In genomic region chr22:39520874-39521857, GRCh38 we compare ENCODE assay signal across 8 cellular contexts. TPM values are rescaled to one million over a fixed set of nuclear protein-coding genes. Genes with fewer than 3 reads are reported as not detected.
DNase-seq lines count a peak whose midpoint lies in the region; TF ChIP-seq lines count a peak whose summit lies in the region.

No MANE protein-coding gene starts in this region.

- no peaks in the 10 kb centered on the region for H3K27me3 Mint-ChIP-seq in dendritic cell treated with granulocyte-macrophage colony-stimulating factor and Interleukin-4, amounts not matched to agents 40 ng/mL and 50 ng/mL, for 4 days

- H3K9me3 Mint-ChIP-seq in dendritic cell treated with granulocyte-macrophage colony-stimulating factor and Interleukin-4, amounts not matched to agents 40 ng/mL and 50 ng/mL, for 4 days = no peaks in the 10 kb centered on the region

- peak; percentile 64 for DNase-seq in H4 (ENCODE audit: low spot score)
- peak; percentile 29 for DNase-seq in NCI-H1092 treated with DMSO at 0.1 percent for 48 hours (lab: John Stamatoyannopoulos, UW)
- peak; percentile 61 for DNase-seq in activated CD4-positive, alpha-beta T cell treated with anti-CD3 and anti-CD28 coated beads, Interleukin-2, amount 50 U/mL, for 1 hour
- DNase-seq in stimulated activated CD4-positive, alpha-beta T cell treated with anti-CD3 and anti-CD28 coated beads, TNF-alpha, amount 100 ng/mL, for 24 hours (ENCODE audit: low read depth in 3 of 3) = peak; percentile 52 to 77 (median 57)
- no peak for DNase-seq in NK-92 (lab: John Stamatoyannopoulos, UW; ENCODE audit: unreplicated experiment)

- H3K27me3 ChIP-seq in liver (ENCODE audit: control insufficient read depth in 4 of 4, insufficient read depth in 4 of 4, low read length in 3 of 4) = no peaks in the 10 kb centered on the region

- H3K4me1 Mint-ChIP-seq in dendritic cell treated with granulocyte-macrophage colony-stimulating factor and Interleukin-4, amounts not matched to agents 40 ng/mL and 50 ng/mL, for 4 days (ENCODE audit: low read depth) = peaks cover 70% of the 10 kb centered on the region

- intact Hi-C loops in dendritic cell treated with granulocyte-macrophage colony-stimulating factor and Interleukin-4, amounts not matched to agents 40 ng/mL and 50 ng/mL, for 4 days (cut with micrococcal nuclease) = loop anchor here (1.0 to 10.0 kb wide), 3 partner anchors 19 to 346 kb away; partner anchors contain the start of genes MIEF1 and RPL3

- WGBS in liver = 1% methylated on average over 55 of the region's 55 CpGs

- H3K4me1 ChIP-seq in ES-I3 (ENCODE audit: insufficient read depth, low read length) (peaks cover 6% of the 10 kb centered on the region), liver (ENCODE audit: control insufficient read depth in 4 of 4, insufficient read depth in 4 of 4, low read length in 3 of 4) (peaks cover 3 to 50% (median 35%) of the 10 kb centered on the region in 4 donors)

- peak overlapping the region; percentile 79 to 98 for H3K27ac ChIP-seq in liver (ENCODE audit: low read depth in 1 of 2, low read length in 2 of 2)

- H3K4me3 Mint-ChIP-seq in dendritic cell treated with granulocyte-macrophage colony-stimulating factor and Interleukin-4, amounts not matched to agents 40 ng/mL and 50 ng/mL, for 4 days = peak overlapping the region; percentile 94

- peaks cover 86% of the 10 kb centered on the region for H3K36me3 Mint-ChIP-seq in dendritic cell treated with granulocyte-macrophage colony-stimulating factor and Interleukin-4, amounts not matched to agents 40 ng/mL and 50 ng/mL, for 4 days (ENCODE audit: low read depth)

- TF ChIP-seq CTCF in liver (IDR thresholded peaks at IDR 0.05; ENCODE audit: low read depth, low read length, missing input control) = no peak

- H3K36me3 ChIP-seq in ES-I3 (ENCODE audit: insufficient read depth, low read length) (peaks cover 31% of the 10 kb centered on the region), liver (ENCODE audit: control insufficient read depth in 4 of 4, insufficient read depth in 3 of 4, low read depth in 1 of 4, low read length in 3 of 4) (peaks cover 4 to 26% (median 25%) of the 10 kb centered on the region in 4 donors)

- peak overlapping the region; percentile 100 for H3K27ac Mint-ChIP-seq in dendritic cell treated with granulocyte-macrophage colony-stimulating factor and Interleukin-4, amounts not matched to agents 40 ng/mL and 50 ng/mL, for 4 days

- peak overlapping the region; percentile 85 to 92 (median 87) for H3K4me3 ChIP-seq in liver (ENCODE audit: low read depth in 1 of 3, low read length in 3 of 3)

- H3K9ac ChIP-seq in ES-I3 (ENCODE audit: low read depth, low read length) = peak overlapping the region; percentile 99
- peak overlapping the region; percentile 64 to 92 for H3K9ac ChIP-seq in liver (ENCODE audit: low read depth in 1 of 2, low read length in 2 of 2)

- TF ChIP-seq RAD21 in liver (IDR thresholded peaks at IDR 0.05) = no peak

- H3K9me3 ChIP-seq in ES-I3 (ENCODE audit: control insufficient read depth, insufficient read depth, low read length) (no peaks in the 10 kb centered on the region), liver (ENCODE audit: control insufficient read depth in 4 of 4, low read length in 3 of 4) (no peaks in the 10 kb centered on the region)

TF ChIP-seq in liver, 16 proteins besides CTCF, POLR2A, EP300 and RAD21:
- TF ChIP-seq YY1 (IDR thresholded peaks at IDR 0.05) = peak; percentile 67
- TF ChIP-seq, protein P1, sequence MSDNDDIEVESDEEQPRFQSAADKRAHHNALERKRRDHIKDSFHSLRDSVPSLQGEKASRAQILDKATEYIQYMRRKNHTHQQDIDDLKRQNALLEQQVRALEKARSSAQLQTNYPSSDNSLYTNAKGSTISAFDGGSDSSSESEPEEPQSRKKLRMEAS (IDR thresholded peaks at IDR 0.05) = no peak

RNA-seq across cellular contexts. Expression of gene ATF4, which starts 0.8 kb away (rescaled TPM):
- 379 and 444 TPM in 2 replicates for total RNA-seq in H4 (2014; rRNA removed; shearing (Covaris generic))
- total RNA-seq in liver = 100 to 1,000 TPM; 112 to 181 TPM
- polyA plus RNA-seq in liver = 100 to 1,000 TPM; 157 to 211 TPM

RNA-seq across cellular contexts. Expression of gene RPS19BP1, which starts 11.4 kb away (rescaled TPM):
- total RNA-seq in H4 (2014; rRNA removed; shearing (Covaris generic)) = 92.5 and 123 TPM in 2 replicates
- total RNA-seq in liver = 10 to 100 TPM; 36.3 to 41.9 TPM
- 10 to 100 TPM; 84.8 to 89.6 TPM for polyA plus RNA-seq in liver

RNA-seq across cellular contexts. Expression of gene MIEF1, which starts 19.1 kb away (rescaled TPM):
- 18.0 and 19.8 TPM in 2 replicates for total RNA-seq in H4 (2014; rRNA removed; shearing (Covaris generic))
- 10 to 100 TPM; 19.7 to 31.1 TPM for total RNA-seq in liver
- polyA plus RNA-seq in liver = 10 to 100 TPM; 12.9 to 21.8 TPM

RNA-seq across cellular contexts. Expression of gene CACNA1I, which starts 49.4 kb away (rescaled TPM):
- 0.19 TPM in 1 of 2 replicates, not detected in the other for total RNA-seq in H4 (2014; rRNA removed; shearing (Covaris generic))
- total RNA-seq in liver = under 1 TPM; under 0.01 to 0.14 TPM
- under 1 TPM in 1 of 2 donors, not detected in 1; 0.01 TPM for polyA plus RNA-seq in liver
